9 cellular contexts compared by ENCODE assay signal in the genomic region with DNA sequence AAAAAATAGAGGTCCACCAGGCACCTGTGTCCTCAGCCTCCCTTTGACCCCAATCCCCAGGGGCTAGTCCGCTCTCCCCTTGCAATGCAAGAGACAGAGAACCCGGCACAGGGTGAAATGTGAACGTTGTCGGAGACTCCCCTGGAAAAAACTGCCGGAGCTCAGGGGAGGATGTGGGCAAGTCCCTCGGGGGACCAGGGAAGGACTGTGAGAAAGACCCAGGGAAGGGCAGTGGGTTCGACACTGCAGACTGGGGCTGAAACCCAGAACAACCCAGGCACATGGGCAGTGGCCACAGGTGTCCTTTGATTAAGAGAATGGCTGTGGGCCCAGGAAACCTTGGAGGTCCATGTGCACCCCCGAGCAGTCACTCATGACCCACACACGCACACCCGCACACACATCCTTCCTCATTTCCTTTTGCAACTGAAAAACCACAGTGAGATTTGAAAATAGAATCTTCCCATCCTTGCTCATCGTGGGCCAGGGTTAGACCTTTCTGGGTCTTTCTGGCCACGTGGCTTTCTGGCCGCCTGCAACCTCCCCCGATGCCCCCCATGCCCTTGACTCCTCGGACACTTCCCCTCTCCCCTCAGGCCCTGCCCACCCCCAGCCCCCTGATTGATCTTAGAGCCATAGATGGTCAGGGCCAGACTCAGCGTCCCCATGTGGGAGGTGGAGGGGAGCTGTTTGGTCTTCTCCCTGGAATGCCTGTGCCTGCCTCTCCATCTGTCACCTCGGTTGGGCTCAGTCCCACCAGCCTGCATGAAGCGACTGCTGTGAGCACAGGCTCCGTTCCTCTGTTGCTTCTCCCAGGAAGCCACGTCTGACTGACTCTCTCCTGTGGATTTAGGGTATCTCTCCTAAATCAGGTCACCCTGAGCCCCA. TPM values are rescaled to one million over a fixed set of nuclear protein-coding genes. Genes with fewer than 3 reads are reported as not detected.
DNase-seq lines count a peak whose midpoint lies in the region; ATAC-seq, FAIRE-seq and TF ChIP-seq lines count a peak whose summit lies in the region.
"Had no signal": no experiment of that assay in that cellular context is flagged by ENCODE, and none has a peak within 500 bp of the region (broad histone marks: within the 10 kb centered on the region; RNA-seq: fewer than 3 reads in every experiment).

No MANE protein-coding gene starts in this region.

- intact Hi-C loops in CD4-positive, alpha-beta T cell (cut with DNase I, micrococcal nuclease): no loop called here
- intact Hi-C loops in GM12878 (cut with micrococcal nuclease; ENCODE audit: unreplicated experiment): loop anchor here (2.0 to 5.0 kb wide), 3 partner anchors 35 to 67 kb away; a partner anchor contains a TSS

- in situ Hi-C loops in GM12878 (cut with MboI): no loop called here

- peak overlapping the region; percentile 42 for H3K4me3 Mint-ChIP-seq in CD4-positive, alpha-beta T cell

- no peaks in the 10 kb centered on the region for H3K27me3 ChIP-seq in CD4-positive, alpha-beta T cell (ENCODE audit: control insufficient read depth, insufficient read depth, low read length)
- H3K27me3 ChIP-seq in GM12878 (replicated peaks in 1 of 2; ENCODE audit: control insufficient read depth in 2 of 2, insufficient read depth in 2 of 2, low read length in 1 of 2): no peaks in the 10 kb centered on the region
- H3K27me3 ChIP-seq: esophagus squamous epithelium had no signal

- peaks cover 15% of the 10 kb centered on the region for H3K4me1 Mint-ChIP-seq in CD4-positive, alpha-beta T cell (ENCODE audit: low read depth)

- peak; percentile 58 for TF ChIP-seq POLR2A in GM12878 (IDR thresholded peaks at IDR 0.05; ENCODE audit: low read depth, low read length)

- no peaks in the 10 kb centered on the region for H3K36me3 Mint-ChIP-seq in CD4-positive, alpha-beta T cell (ENCODE audit: low read depth)

- H3K79me2 ChIP-seq in GM12878 (ENCODE audit: control insufficient read depth, insufficient read depth, low read length): peaks cover 51% of the 10 kb centered on the region

- no peak overlapping the region for H3K27ac ChIP-seq in CD4-positive, alpha-beta T cell (ENCODE audit: low read depth, low read length)
- peak overlapping the region; percentile 95 for H3K27ac ChIP-seq in GM12878 (ENCODE audit: control insufficient read depth, insufficient read depth)
- H3K27ac ChIP-seq: esophagus squamous epithelium had no signal

- no peak overlapping the region for H3K27ac Mint-ChIP-seq in CD4-positive, alpha-beta T cell

- H3K9me3 ChIP-seq in CD4-positive, alpha-beta T cell (ENCODE audit: control insufficient read depth, low read length): no peaks in the 10 kb centered on the region
- H3K9me3 ChIP-seq in GM12878 (replicated peaks; ENCODE audit: control insufficient read depth, insufficient read depth, low read length): no peaks in the 10 kb centered on the region
- H3K9me3 ChIP-seq: esophagus squamous epithelium had no signal

- CTCF ChIA-PET in CD4-positive, alpha-beta T cell (lab: Charles Lee): interaction anchor here (0.7 kb wide), 1 partner anchor 11 kb away, joined by 3 read pairs; no protein-coding TSS in a partner anchor
- CTCF ChIA-PET in GM12878 (lab: Yijun Ruan, JAX): interaction anchor here (1.3 to 3.0 kb wide), 9 partner anchors 9 to 184 kb away, joined by 4 to 17 read pairs (median 9); a partner anchor contains a TSS

- H3K9me3 Mint-ChIP-seq in CD4-positive, alpha-beta T cell: no peaks in the 10 kb centered on the region

- POLR2A ChIA-PET in CD4-positive, alpha-beta T cell (lab: Charles Lee): no interaction called here
- POLR2A ChIA-PET in GM12878 (lab: Charles Lee): interaction anchor here (0.6 to 4.8 kb wide), 14 partner anchors 8 to 191 kb away, joined by 3 to 37 read pairs (median 4); a partner anchor contains a TSS

- 14% methylated on average over 20 of the region's 20 CpGs for WGBS in GM12878 (ENCODE audit: insufficient coverage, insufficient replicate concordance, low lambda C conversion rate, missing lambda C conversion rate)

- H3K4me1 ChIP-seq in GM12878 (ENCODE audit: control insufficient read depth, insufficient read depth, low read length): peaks cover 42% of the 10 kb centered on the region

- H3K4me2 ChIP-seq in GM12878 (ENCODE audit: control insufficient read depth, insufficient read depth): peak overlapping the region; percentile 88

- no peak for TF ChIP-seq RAD21 in GM12878 (IDR thresholded peaks at IDR 0.05; ENCODE audit: insufficient read depth, low read depth, low read length)

- peak; percentile 89 for FAIRE-seq in GM12878 (lab: Jason Lieb, UNC)

- no peak for DNase-seq in CD4-positive, alpha-beta T cell
- peak; percentile 93 for DNase-seq in KG1 (lab: John Stamatoyannopoulos, UW)
- peak; percentile 81 for DNase-seq in GM12878 (ENCODE audit: low read depth, low spot score)
- DNase-seq in SK-N-DZ (ENCODE audit: low spot score): no peak
- DNase-seq in LoVo (ENCODE audit: low spot score): no peak
- DNase-seq in glomerular visceral epithelial cell (ENCODE audit: extremely low spot score): no peak
- no peak for DNase-seq in NCI-H345 (lab: John Stamatoyannopoulos, UW)
- DNase-seq: esophagus squamous epithelium had no signal

- H3K27me3 Mint-ChIP-seq in CD4-positive, alpha-beta T cell: no peaks in the 10 kb centered on the region

- no peak overlapping the region for H3K4me3 ChIP-seq in GM12878
- H3K4me3 ChIP-seq: esophagus squamous epithelium had no signal

- RAD21 ChIA-PET in GM12878 (lab: Charles Lee; ENCODE audit: unreplicated experiment): interaction anchor here (0.6 to 3.1 kb wide), 14 partner anchors 8 to 484 kb away, joined by 3 to 29 read pairs (median 6); a partner anchor contains a TSS

- BruUV-seq in GM12878 (replicated peaks; lab: Mats Ljungman, UMichigan): TSS peak; percentile 60

- peak; percentile 32 for ATAC-seq in CD4-positive, alpha-beta T cell (ENCODE audit: poor library complexity)
- ATAC-seq in GM19467 (IDR thresholded peaks at IDR 0.05; ENCODE audit: unreplicated experiment): peak; percentile 44
- peak; percentile 63 for ATAC-seq in GM12878

- no peaks in the 10 kb centered on the region for H4K20me1 ChIP-seq in GM12878 (ENCODE audit: control insufficient read depth, insufficient read depth)

- peak; percentile 51 to 82; a peak in 3 of 4 replicates for TF ChIP-seq EP300 in GM12878 (IDR thresholded peaks at IDR 0.05; ENCODE audit: borderline replicate concordance in 1 of 2, control insufficient read depth in 1 of 2, low read depth in 2 of 2, low read length in 2 of 2)

- H3K9ac ChIP-seq in GM12878 (ENCODE audit: control insufficient read depth, insufficient read depth, low read length): peak overlapping the region; percentile 71; the same call in 1 of the 2 replicates

- H3K36me3 ChIP-seq in GM12878 (ENCODE audit: control insufficient read depth in 2 of 2, insufficient read depth in 2 of 2, low read length in 1 of 2): peaks cover 18 to 29% of the 10 kb centered on the region in 2 experiments
- H3K36me3 ChIP-seq: esophagus squamous epithelium had no signal

- H2AFZ ChIP-seq in GM12878 (ENCODE audit: control insufficient read depth, low read depth, low read length): no peak overlapping the region

- SMC1A ChIA-PET in GM12878 (lab: Charles Lee; ENCODE audit: uncharacterized antibody, unreplicated experiment): interaction anchor here (0.7 to 2.8 kb wide), 16 partner anchors 8 to 114 kb away, joined by 3 to 14 read pairs (median 4); a partner anchor contains a TSS

- no peak for TF ChIP-seq CTCF in CD4-positive, alpha-beta T cell (IDR thresholded peaks at IDR 0.05)
- TF ChIP-seq CTCF in GM12878 (IDR thresholded peaks at IDR 0.05 in 2 of 3, conservative IDR thresholded peaks at IDR 0.05 in 1 of 3; ENCODE audit: control insufficient read depth in 2 of 3, extremely low read depth in 1 of 3, insufficient read depth in 1 of 3, low read depth in 3 of 3, low read length in 3 of 3): no peak

RNA-seq across cellular contexts. Expression of a gene that starts 7.9 kb away (rescaled TPM):
- 1 to 10 TPM; 1.7 to 2.4 TPM for total RNA-seq in CD4-positive, alpha-beta T cell
- 220 and 226 TPM in 2 replicates for total RNA-seq in GM12878 (2013; cell fraction: nucleolus; rRNA removed)
- total RNA-seq in GM12878 (2014; rRNA removed): 205 and 218 TPM in 2 replicates
- 162 and 166 TPM in 2 replicates for total RNA-seq in GM12878 (2014; rRNA removed; fragmentation: Illumina TruSeq; extraction: Trizol)
- total RNA-seq in GM12878 (2021): 217 TPM in 2 replicates
- 90.0 TPM for polyA plus RNA-seq in GM12878 (2011; ENCODE audit: low read depth)
- polyA plus RNA-seq in GM12878 (2011; rRNA removed): 124 and 153 TPM in 2 replicates
- polyA plus RNA-seq in GM12878 (2011; cell fraction: cytosol; rRNA removed): 144 and 171 TPM in 2 replicates
- 154 and 158 TPM in 2 replicates for polyA plus RNA-seq in GM12878 (2011; cell fraction: nucleus; rRNA removed)
- polyA plus RNA-seq in GM12878 (2012): 148 and 154 TPM in 2 replicates
- polyA plus RNA-seq in GM12878 (2014; fragmentation: Illumina TruSeq; extraction: Trizol): 104 and 177 TPM in 2 replicates
- 10 to 100 TPM; 33.4 to 48.7 TPM for polyA plus RNA-seq in GM12878 (2014; fragmentation: Nextera tagmentation; extraction: Ambion mirVana)
- 242 and 276 TPM in 2 replicates for polyA plus RNA-seq in GM12878 (2014; rRNA removed)
- polyA plus RNA-seq in GM12878 (2016; fragmentation: Nextera tagmentation; extraction: Ambion mirVana): 100 to 1,000 TPM; 195 to 218 TPM
- 76.4 and 144 TPM in 2 replicates for polyA minus RNA-seq in GM12878 (2011; rRNA and poly(A)+ RNA removed)
- polyA minus RNA-seq in GM12878 (2011; cell fraction: cytosol; rRNA and poly(A)+ RNA removed): 40.3 and 41.0 TPM in 2 replicates
- polyA minus RNA-seq in GM12878 (2011; cell fraction: nucleus; rRNA and poly(A)+ RNA removed): 59.7 and 105 TPM in 2 replicates
- polyA plus RNA-seq in SK-N-DZ (2014; cell fraction: cytosol; rRNA removed): 0.22 and 3.7 TPM in 2 replicates
- 1.9 and 2.2 TPM in 2 replicates for polyA plus RNA-seq in SK-N-DZ (2014; cell fraction: nucleus; rRNA removed)

RNA-seq across cellular contexts. Expression of a gene that starts 36.5 kb away (rescaled TPM):
- total RNA-seq in CD4-positive, alpha-beta T cell: 1 to 10 TPM; 8.5 to 9.6 TPM
- 17.6 and 17.8 TPM in 2 replicates for total RNA-seq in GM12878 (2013; cell fraction: nucleolus; rRNA removed)
- 95.3 and 95.8 TPM in 2 replicates for total RNA-seq in GM12878 (2014; rRNA removed)
- total RNA-seq in GM12878 (2014; rRNA removed; fragmentation: Illumina TruSeq; extraction: Trizol): 87.5 and 91.9 TPM in 2 replicates
- total RNA-seq in GM12878 (2021): 73.3 and 73.5 TPM in 2 replicates
- polyA plus RNA-seq in GM12878 (2011; ENCODE audit: low read depth): 29.8 TPM
- 47.0 and 69.3 TPM in 2 replicates for polyA plus RNA-seq in GM12878 (2011; rRNA removed)
- polyA plus RNA-seq in GM12878 (2011; cell fraction: cytosol; rRNA removed): 67.8 and 85.5 TPM in 2 replicates
- 18.8 and 27.6 TPM in 2 replicates for polyA plus RNA-seq in GM12878 (2011; cell fraction: nucleus; rRNA removed)
- 37.5 and 41.6 TPM in 2 replicates for polyA plus RNA-seq in GM12878 (2012)
- polyA plus RNA-seq in GM12878 (2014; fragmentation: Illumina TruSeq; extraction: Trizol): 108 and 121 TPM in 2 replicates
- 10 to 100 TPM; 25.8 to 45.2 TPM for polyA plus RNA-seq in GM12878 (2014; fragmentation: Nextera tagmentation; extraction: Ambion mirVana)
- polyA plus RNA-seq in GM12878 (2014; rRNA removed): 89.9 and 92.7 TPM in 2 replicates
- 100 to 1,000 TPM; 135 to 145 TPM for polyA plus RNA-seq in GM12878 (2016; fragmentation: Nextera tagmentation; extraction: Ambion mirVana)
- polyA minus RNA-seq in GM12878 (2011; rRNA and poly(A)+ RNA removed): 85.6 and 92.8 TPM in 2 replicates
- polyA minus RNA-seq in GM12878 (2011; cell fraction: cytosol; rRNA and poly(A)+ RNA removed): 34.7 and 43.0 TPM in 2 replicates
- 12.7 and 23.5 TPM in 2 replicates for polyA minus RNA-seq in GM12878 (2011; cell fraction: nucleus; rRNA and poly(A)+ RNA removed)
- 101 and 124 TPM in 2 replicates for polyA plus RNA-seq in SK-N-DZ (2014; cell fraction: cytosol; rRNA removed)
- 33.7 and 34.4 TPM in 2 replicates for polyA plus RNA-seq in SK-N-DZ (2014; cell fraction: nucleus; rRNA removed)

RNA-seq across cellular contexts. Expression of a gene that starts 43.5 kb away (rescaled TPM):
- 100 to 1,000 TPM; 311 to 316 TPM for total RNA-seq in CD4-positive, alpha-beta T cell
- 153 and 162 TPM in 2 replicates for total RNA-seq in GM12878 (2013; cell fraction: nucleolus; rRNA removed)
- total RNA-seq in GM12878 (2014; rRNA removed): 255 and 283 TPM in 2 replicates
- total RNA-seq in GM12878 (2014; rRNA removed; fragmentation: Illumina TruSeq; extraction: Trizol): 241 and 253 TPM in 2 replicates
- total RNA-seq in GM12878 (2021): 320 and 334 TPM in 2 replicates
- 149 TPM for polyA plus RNA-seq in GM12878 (2011; ENCODE audit: low read depth)
- 402 and 443 TPM in 2 replicates for polyA plus RNA-seq in GM12878 (2011; rRNA removed)
- polyA plus RNA-seq in GM12878 (2011; cell fraction: cytosol; rRNA removed): 430 and 438 TPM in 2 replicates
- 255 and 292 TPM in 2 replicates for polyA plus RNA-seq in GM12878 (2011; cell fraction: nucleus; rRNA removed)
- 267 and 268 TPM in 2 replicates for polyA plus RNA-seq in GM12878 (2012)
- 162 and 253 TPM in 2 replicates for polyA plus RNA-seq in GM12878 (2014; fragmentation: Illumina TruSeq; extraction: Trizol)
- polyA plus RNA-seq in GM12878 (2014; fragmentation: Nextera tagmentation; extraction: Ambion mirVana): 10 to 100 TPM in 1 of 2 experiments, 1 to 10 TPM in 1; 9.9 to 23.8 TPM
- polyA plus RNA-seq in GM12878 (2014; rRNA removed): 330 and 336 TPM in 2 replicates
- polyA plus RNA-seq in GM12878 (2016; fragmentation: Nextera tagmentation; extraction: Ambion mirVana): 100 to 1,000 TPM; 262 to 286 TPM
- 256 and 304 TPM in 2 replicates for polyA minus RNA-seq in GM12878 (2011; rRNA and poly(A)+ RNA removed)
- polyA minus RNA-seq in GM12878 (2011; cell fraction: cytosol; rRNA and poly(A)+ RNA removed): 121 and 139 TPM in 2 replicates
- polyA minus RNA-seq in GM12878 (2011; cell fraction: nucleus; rRNA and poly(A)+ RNA removed): 67.6 and 79.7 TPM in 2 replicates
- polyA plus RNA-seq in SK-N-DZ (2014; cell fraction: cytosol; rRNA removed): 247 and 268 TPM in 2 replicates
- polyA plus RNA-seq in SK-N-DZ (2014; cell fraction: nucleus; rRNA removed): 125 and 132 TPM in 2 replicates

Comparison
In these comparisons a context has a peak if more than half of its experiments do, and no peak if none do; other contexts are left out.
1. DNase-seq: peak in KG1 (single experiment) and GM12878 (single experiment); none in CD4-positive, alpha-beta T cell (0 of 10), SK-N-DZ (single experiment), LoVo (single experiment), glomerular visceral epithelial cell (single experiment) and NCI-H345 (single experiment).
2. RNA of a gene that starts 7.9 kb away (total RNA-seq): 162 to 226 TPM in GM12878; 1.7 to 2.4 TPM in CD4-positive, alpha-beta T cell; every median in the first group is over 10 times any median in the second.
3. Peak in every context shown above with its lines, with median percentiles within 50 percentile points of each other: ATAC-seq.